Comparison of ENCODE assay signal across 2 cellular contexts in the genomic region with DNA sequence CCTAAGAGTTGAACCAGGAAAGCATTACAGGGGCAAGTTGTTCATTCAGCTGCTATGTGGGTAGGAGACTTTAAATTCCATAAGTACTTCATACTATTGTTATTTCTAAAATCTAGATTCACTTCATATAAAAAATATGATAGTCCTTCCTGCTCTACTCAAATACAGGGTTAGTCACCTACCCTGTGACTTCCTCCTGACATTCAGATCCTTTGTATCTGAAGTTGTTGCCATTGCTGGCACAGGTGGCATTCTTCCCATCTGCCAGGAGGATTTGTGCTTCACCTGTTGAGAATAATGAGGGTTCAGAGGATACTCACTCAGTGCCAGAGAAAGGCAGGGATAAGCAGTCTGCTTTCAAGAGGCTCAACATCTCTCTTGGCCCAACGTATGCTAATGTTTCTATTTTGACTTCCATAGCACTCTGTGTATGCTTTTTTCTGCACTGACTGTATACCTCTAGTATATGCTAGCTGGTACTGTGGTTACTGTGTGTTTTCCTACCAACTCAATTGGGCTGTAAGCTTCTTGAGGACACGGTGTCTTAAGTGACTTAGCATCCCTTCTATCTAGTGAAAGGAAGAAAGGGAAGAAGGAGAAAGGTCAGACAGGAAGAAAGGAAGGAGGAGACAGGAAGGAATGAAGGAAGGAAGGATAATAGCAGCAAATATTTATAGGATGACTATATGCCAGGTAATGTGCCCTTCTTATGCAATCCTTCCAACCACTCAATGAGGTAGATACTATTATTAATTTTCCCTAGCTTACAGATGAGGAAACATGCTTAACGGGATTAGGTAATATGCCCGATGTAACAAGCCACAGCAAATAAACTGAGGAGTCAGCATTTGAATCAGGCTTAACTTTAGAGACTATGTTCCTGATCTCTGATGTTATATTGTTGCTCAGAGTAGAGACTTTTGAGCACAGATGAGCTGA.
TF ChIP-seq lines count a peak whose summit lies in the region.

No MANE protein-coding gene starts in this region.

TF ChIP-seq in K562, 482 proteins besides CTCF, POLR2A, EP300 and RAD21:
- TF ChIP-seq ZNF316 (IDR thresholded peaks at IDR 0.05) (peak; percentile 38), ZNF354B (CRISPR knock-in tag; IDR thresholded peaks at IDR 0.05) (no peak)
TF ChIP-seq in K562: peak in this region for 1.

TF ChIP-seq in WTC11, 78 proteins besides CTCF, POLR2A, EP300 and RAD21:
- TF ChIP-seq, protein P1, sequence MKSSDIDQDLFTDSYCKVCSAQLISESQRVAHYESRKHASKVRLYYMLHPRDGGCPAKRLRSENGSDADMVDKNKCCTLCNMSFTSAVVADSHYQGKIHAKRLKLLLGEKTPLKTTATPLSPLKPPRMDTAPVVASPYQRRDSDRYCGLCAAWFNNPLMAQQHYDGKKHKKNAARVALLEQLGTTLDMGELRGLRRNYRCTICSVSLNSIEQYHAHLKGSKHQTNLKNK (CRISPR knock-in tag; IDR thresholded peaks at IDR 0.05) = no peak
- TF ChIP-seq RELA (CRISPR knock-in tag; IDR thresholded peaks at IDR 0.05; ENCODE audit: borderline replicate concordance) (no peak), ZNF138 (CRISPR knock-in tag; conservative IDR thresholded peaks at IDR 0.05) (no peak), MYBL2 (CRISPR knock-in tag; IDR thresholded peaks at IDR 0.05) (no peak), CREM (CRISPR knock-in tag; IDR thresholded peaks at IDR 0.05) (no peak), ZNF416 (CRISPR knock-in tag; IDR thresholded peaks at IDR 0.05) (no peak), ESRRA (CRISPR knock-in tag; IDR thresholded peaks at IDR 0.05; ENCODE audit: borderline replicate concordance) (no peak), NFATC4 (CRISPR knock-in tag; IDR thresholded peaks at IDR 0.05) (no peak), OVOL2 (CRISPR knock-in tag; IDR thresholded peaks at IDR 0.05; ENCODE audit: borderline replicate concordance) (no peak), HMGA2 (CRISPR knock-in tag; IDR thresholded peaks at IDR 0.05) (no peak), ZNF219 (CRISPR knock-in tag; IDR thresholded peaks at IDR 0.05; ENCODE audit: borderline replicate concordance) (no peak), SP1 (CRISPR knock-in tag; conservative IDR thresholded peaks at IDR 0.05) (no peak), NR3C1 (CRISPR knock-in tag; conservative IDR thresholded peaks at IDR 0.05; ENCODE audit: low read depth) (no peak)
- TF ChIP-seq, protein P2, sequence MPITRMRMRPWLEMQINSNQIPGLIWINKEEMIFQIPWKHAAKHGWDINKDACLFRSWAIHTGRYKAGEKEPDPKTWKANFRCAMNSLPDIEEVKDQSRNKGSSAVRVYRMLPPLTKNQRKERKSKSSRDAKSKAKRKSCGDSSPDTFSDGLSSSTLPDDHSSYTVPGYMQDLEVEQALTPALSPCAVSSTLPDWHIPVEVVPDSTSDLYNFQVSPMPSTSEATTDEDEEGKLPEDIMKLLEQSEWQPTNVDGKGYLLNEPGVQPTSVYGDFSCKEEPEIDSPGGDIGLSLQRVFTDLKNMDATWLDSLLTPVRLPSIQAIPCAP (CRISPR knock-in tag; IDR thresholded peaks at IDR 0.05) = no peak
- TF ChIP-seq, protein P3, sequence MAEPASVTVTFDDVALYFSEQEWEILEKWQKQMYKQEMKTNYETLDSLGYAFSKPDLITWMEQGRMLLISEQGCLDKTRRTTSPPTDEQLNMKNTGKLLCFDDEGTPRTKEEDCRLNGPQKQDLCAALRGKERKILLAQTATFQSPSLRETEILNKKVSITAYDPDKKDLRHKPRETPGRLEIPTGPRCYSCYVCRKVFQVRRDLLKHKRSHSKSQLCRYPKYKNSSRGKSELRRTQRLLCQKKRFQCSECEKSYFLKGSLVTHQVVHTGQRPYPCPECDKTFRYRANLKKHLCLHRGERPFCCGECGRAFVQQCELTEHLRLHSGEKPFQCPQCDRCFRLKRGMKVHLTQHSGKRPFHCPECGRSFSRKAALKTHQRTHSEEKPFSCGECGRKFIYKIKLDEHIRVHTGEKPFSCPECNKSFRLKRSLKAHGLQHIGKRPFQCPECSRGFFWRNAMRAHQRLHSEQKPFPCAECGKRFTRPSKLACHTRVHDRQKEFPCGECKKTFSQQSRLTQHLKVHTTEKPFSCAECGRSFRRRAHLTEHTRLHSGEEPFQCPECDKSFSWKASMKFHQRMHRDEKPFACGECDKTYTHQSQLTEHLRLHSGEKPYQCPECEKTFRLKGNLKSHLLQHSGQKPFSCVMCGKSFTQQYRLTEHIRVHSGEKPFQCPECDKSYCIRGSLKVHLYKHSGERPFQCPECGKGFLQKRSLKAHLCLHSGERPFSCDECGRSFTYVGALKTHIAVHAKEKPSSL (CRISPR knock-in tag; conservative IDR thresholded peaks at IDR 0.05) = no peak
- TF ChIP-seq, protein P4, sequence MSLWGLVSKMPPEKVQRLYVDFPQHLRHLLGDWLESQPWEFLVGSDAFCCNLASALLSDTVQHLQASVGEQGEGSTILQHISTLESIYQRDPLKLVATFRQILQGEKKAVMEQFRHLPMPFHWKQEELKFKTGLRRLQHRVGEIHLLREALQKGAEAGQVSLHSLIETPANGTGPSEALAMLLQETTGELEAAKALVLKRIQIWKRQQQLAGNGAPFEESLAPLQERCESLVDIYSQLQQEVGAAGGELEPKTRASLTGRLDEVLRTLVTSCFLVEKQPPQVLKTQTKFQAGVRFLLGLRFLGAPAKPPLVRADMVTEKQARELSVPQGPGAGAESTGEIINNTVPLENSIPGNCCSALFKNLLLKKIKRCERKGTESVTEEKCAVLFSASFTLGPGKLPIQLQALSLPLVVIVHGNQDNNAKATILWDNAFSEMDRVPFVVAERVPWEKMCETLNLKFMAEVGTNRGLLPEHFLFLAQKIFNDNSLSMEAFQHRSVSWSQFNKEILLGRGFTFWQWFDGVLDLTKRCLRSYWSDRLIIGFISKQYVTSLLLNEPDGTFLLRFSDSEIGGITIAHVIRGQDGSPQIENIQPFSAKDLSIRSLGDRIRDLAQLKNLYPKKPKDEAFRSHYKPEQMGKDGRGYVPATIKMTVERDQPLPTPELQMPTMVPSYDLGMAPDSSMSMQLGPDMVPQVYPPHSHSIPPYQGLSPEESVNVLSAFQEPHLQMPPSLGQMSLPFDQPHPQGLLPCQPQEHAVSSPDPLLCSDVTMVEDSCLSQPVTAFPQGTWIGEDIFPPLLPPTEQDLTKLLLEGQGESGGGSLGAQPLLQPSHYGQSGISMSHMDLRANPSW (CRISPR knock-in tag; conservative IDR thresholded peaks at IDR 0.05; ENCODE audit: low read depth) = no peak
- TF ChIP-seq, protein P5, sequence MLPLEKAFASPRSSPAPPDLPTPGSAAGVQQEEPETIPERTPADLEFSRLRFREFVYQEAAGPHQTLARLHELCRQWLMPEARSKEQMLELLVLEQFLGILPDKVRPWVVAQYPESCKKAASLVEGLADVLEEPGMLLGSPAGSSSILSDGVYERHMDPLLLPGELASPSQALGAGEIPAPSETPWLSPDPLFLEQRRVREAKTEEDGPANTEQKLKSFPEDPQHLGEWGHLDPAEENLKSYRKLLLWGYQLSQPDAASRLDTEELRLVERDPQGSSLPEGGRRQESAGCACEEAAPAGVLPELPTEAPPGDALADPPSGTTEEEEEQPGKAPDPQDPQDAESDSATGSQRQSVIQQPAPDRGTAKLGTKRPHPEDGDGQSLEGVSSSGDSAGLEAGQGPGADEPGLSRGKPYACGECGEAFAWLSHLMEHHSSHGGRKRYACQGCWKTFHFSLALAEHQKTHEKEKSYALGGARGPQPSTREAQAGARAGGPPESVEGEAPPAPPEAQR (CRISPR knock-in tag; IDR thresholded peaks at IDR 0.05) = no peak
- TF ChIP-seq, protein P6, sequence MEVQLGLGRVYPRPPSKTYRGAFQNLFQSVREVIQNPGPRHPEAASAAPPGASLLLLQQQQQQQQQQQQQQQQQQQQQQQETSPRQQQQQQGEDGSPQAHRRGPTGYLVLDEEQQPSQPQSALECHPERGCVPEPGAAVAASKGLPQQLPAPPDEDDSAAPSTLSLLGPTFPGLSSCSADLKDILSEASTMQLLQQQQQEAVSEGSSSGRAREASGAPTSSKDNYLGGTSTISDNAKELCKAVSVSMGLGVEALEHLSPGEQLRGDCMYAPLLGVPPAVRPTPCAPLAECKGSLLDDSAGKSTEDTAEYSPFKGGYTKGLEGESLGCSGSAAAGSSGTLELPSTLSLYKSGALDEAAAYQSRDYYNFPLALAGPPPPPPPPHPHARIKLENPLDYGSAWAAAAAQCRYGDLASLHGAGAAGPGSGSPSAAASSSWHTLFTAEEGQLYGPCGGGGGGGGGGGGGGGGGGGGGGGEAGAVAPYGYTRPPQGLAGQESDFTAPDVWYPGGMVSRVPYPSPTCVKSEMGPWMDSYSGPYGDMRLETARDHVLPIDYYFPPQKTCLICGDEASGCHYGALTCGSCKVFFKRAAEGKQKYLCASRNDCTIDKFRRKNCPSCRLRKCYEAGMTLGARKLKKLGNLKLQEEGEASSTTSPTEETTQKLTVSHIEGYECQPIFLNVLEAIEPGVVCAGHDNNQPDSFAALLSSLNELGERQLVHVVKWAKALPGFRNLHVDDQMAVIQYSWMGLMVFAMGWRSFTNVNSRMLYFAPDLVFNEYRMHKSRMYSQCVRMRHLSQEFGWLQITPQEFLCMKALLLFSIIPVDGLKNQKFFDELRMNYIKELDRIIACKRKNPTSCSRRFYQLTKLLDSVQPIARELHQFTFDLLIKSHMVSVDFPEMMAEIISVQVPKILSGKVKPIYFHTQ (CRISPR knock-in tag; IDR thresholded peaks at IDR 0.05) = no peak
